Comparison of ENCODE assay signal across 14 cellular contexts in the genomic region with DNA sequence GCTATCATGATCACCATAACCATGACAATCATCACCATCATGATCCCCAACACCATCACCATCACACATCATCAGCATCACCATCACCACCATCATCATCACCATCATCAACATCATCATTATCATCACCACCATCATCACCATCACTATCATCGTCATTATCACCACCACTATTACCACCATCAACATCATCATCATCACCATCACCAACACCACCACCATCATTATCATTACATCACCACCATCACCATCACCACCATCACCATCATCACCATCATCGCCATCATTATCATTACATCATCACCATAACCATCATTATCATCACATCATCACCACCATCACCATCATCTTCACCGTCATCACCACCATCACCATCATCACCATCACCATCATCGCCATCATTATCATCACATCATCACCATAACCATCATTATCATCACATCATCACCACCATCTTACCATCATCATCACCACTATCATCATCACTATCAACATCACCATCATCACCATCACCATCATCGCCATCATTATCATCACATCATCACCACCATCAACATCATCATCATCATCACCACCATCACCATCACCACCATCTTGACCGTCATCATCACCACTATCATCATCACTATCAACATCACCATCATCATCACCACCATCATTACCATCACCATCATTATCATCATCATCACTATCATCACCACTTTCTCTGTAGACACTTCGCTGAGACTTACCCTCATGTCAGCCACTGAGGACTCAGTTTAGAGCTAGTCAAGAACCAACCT.
"Had no signal": no experiment of that assay in that cellular context is flagged by ENCODE, and none has a peak within 500 bp of the region (broad histone marks: within the 10 kb centered on the region; RNA-seq: fewer than 3 reads in every experiment).

No MANE protein-coding gene starts in this region.

- H3K4me2 ChIP-seq: neural progenitor cell had no signal

- H3K4me3 ChIP-seq: neural progenitor cell, pancreas had no signal

- H3K9me3 ChIP-seq: pancreas had no signal

- FAIRE-seq: pancreas had no signal

- H3K4me1 ChIP-seq: pancreas had no signal

- H3K27ac ChIP-seq: neural progenitor cell, pancreas had no signal

- H3K36me3 ChIP-seq: neural progenitor cell, pancreas had no signal

- H3K27me3 ChIP-seq: neural progenitor cell, pancreas had no signal

- H2AFZ ChIP-seq: neural progenitor cell had no signal

- ATAC-seq: activated CD8-positive, alpha-beta memory T cell treated with anti-CD3 and anti-CD28 coated beads, Interleukin-2, amount 10 ng/mL, durations not matched to agents 7 days and 5 days; activated naive CD4-positive, alpha-beta T cell treated with anti-CD3 and anti-CD28 coated beads, Interleukin-2, amount 50 U/mL, for 72 hours; stimulated activated memory B cell treated with anti-CD40 and anti-IgM and Interleukin-4, amounts not matched to agents 10 μg/mL and 1 μg/mL and 100 μg/mL, for 72 hours had no signal

- H3K9ac ChIP-seq: neural progenitor cell had no signal

- DNase-seq: activated CD4-positive, alpha-beta T cell treated with anti-CD3 and anti-CD28 coated beads, Interleukin-2, amount 50 U/mL, for 48 hours; activated CD4-positive, CD25-positive, alpha-beta regulatory T cell treated with anti-CD3 and anti-CD28 coated beads, Interleukin-2, amount 50 U/mL, for 72 hours; activated CD8-positive, alpha-beta memory T cell treated with anti-CD3 and anti-CD28 coated beads, Interleukin-2, amount 10 ng/mL, durations not matched to agents 7 days and 5 days; activated effector memory CD4-positive, alpha-beta T cell treated with anti-CD3 and anti-CD28 coated beads, Interleukin-2, amount 50 U/mL, for 16 hours; activated T-cell treated with anti-CD3 and anti-CD28 coated beads, Interleukin-2, amount 50 U/mL, for 24 hours; amygdala; erythroblast; pancreas; retina; stimulated activated CD4-positive, alpha-beta T cell treated with anti-CD3 and anti-CD28 coated beads, Interleukin-1b, Interleukin-23, amount 100 ng/mL, for 48 hours; T-helper 9 cell had no signal
